ENCODE assay signal across 20 cellular contexts in the genomic region with DNA sequence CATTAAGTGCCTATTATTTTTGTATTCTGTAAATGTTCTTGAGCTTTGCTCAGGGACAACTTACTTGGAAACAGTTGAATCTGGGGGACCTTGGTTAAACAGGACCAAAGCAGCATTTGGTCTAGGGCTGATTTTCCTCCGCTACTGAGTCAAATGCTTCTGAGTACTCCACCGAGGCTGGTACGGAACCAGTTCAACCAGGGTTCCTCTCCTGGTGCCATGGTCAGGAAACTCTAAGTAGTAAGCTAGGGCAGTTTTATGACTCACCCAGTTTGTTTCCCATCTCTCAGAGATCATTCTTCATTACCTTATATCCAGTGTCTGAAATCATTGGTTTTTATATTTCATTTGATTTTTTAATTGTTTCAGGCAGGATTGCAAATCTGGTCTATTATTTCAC.
A peak's percentile ranks its signal among the peaks of the same experiment; 100 is the strongest.
DNase-seq lines count a peak whose midpoint lies in the region; ATAC-seq and TF ChIP-seq lines count a peak whose summit lies in the region.
"Had no signal": no experiment of that assay in that cellular context is flagged by ENCODE, and none has a peak within 500 bp of the region (broad histone marks: within the 10 kb centered on the region; RNA-seq: fewer than 3 reads in every experiment).

No MANE protein-coding gene starts in this region.

- peak; percentile 10 for DNase-seq in ELF-1 (ENCODE audit: low read depth, low spot score)
- DNase-seq in NCI-H526 treated with DMSO at 0.1 percent for 48 hours (lab: John Stamatoyannopoulos, UW): peak; percentile 29
- DNase-seq in MCF 10A (ENCODE audit: unreplicated experiment): no peak
- no peak for DNase-seq in GM13977 (ENCODE audit: low spot score)
- no peak for DNase-seq in head of caudate nucleus
- DNase-seq: CD8-positive, alpha-beta T cell; DND-41; GDM1; GM23248; Kasumi-1; NCI-H1105 treated with DMSO at 0.1 percent for 48 hours; NCI-H1694; NCI-H2081 treated with DMSO at 0.1 percent for 48 hours; NCI-H446 treated with DMSO at 0.1 percent for 48 hours; NCI-H748 treated with DMSO at 0.1 percent for 48 hours had no signal

- CTCF ChIA-PET in MCF 10A (lab: Yijun Ruan, JAX): interaction anchor here (0.8 to 1.7 kb wide), 4 partner anchors 23 to 180 kb away, joined by 3 to 8 read pairs (median 5); no protein-coding TSS in a partner anchor

- H3K9me3 Mint-ChIP-seq in MCF 10A (ENCODE audit: unreplicated experiment): no peaks in the 10 kb centered on the region
- H3K9me3 Mint-ChIP-seq: CD8-positive, alpha-beta T cell had no signal

- BruUV-seq in MCF 10A (replicated peaks; lab: Mats Ljungman, UMichigan): no TSS peak

- intact Hi-C loops in MCF 10A (cut with micrococcal nuclease) (no loop called here), head of caudate nucleus (cut with DNase I) (no loop called here)

- POLR2A ChIA-PET in MCF 10A (lab: Yijun Ruan, JAX): interaction anchor here (0.6 kb wide), 1 partner anchor 39 kb away, joined by 4 read pairs; no protein-coding TSS in a partner anchor

- TF ChIP-seq CTCF in MCF 10A (IDR thresholded peaks at IDR 0.05; ENCODE audit: unreplicated experiment) (no peak), GM13977 (IDR thresholded peaks at IDR 0.05; ENCODE audit: extremely low read depth, insufficient read depth, missing control alignments) (no peak)

- H3K4me1 Mint-ChIP-seq in MCF 10A (ENCODE audit: insufficient read depth, unreplicated experiment): no peaks in the 10 kb centered on the region

- H3K36me3 Mint-ChIP-seq in MCF 10A (ENCODE audit: insufficient read depth, unreplicated experiment): peaks cover 34% of the 10 kb centered on the region

- in situ Hi-C loops in GM13977 (cut with MboI; ENCODE audit: low pct_unique_long_range_greater_than_20kb, low sequenced_read_pairs, unreplicated experiment): no loop called here

- H3K27ac Mint-ChIP-seq in MCF 10A (ENCODE audit: low read depth, unreplicated experiment): peak overlapping the region; percentile 43
- H3K27ac Mint-ChIP-seq: CD8-positive, alpha-beta T cell had no signal

- peak; percentile 94 for ATAC-seq in esophagus mucosa
- ATAC-seq in GM18519 (IDR thresholded peaks at IDR 0.05; ENCODE audit: low FRiP score, unreplicated experiment): no peak
- ATAC-seq in GM21619 (IDR thresholded peaks at IDR 0.05; ENCODE audit: unreplicated experiment): no peak
- ATAC-seq: A549; CD8-positive, alpha-beta T cell; Panc1 had no signal

- H3K4me3 Mint-ChIP-seq in MCF 10A (ENCODE audit: unreplicated experiment): no peak overlapping the region
- H3K4me3 Mint-ChIP-seq: CD8-positive, alpha-beta T cell had no signal

- no peaks in the 10 kb centered on the region for H3K27me3 Mint-ChIP-seq in MCF 10A (ENCODE audit: insufficient read depth, unreplicated experiment)

Comparison
In these comparisons a context has a peak if more than half of its experiments do, and no peak if none do; other contexts are left out.
1. DNase-seq: peak in ELF-1 (single experiment) and NCI-H526 treated with DMSO at 0.1 percent for 48 hours (single experiment); none in MCF 10A (single experiment), GM13977 (single experiment) and head of caudate nucleus (0 of 42).